Comparison of ENCODE assay signal across 15 cellular contexts in the genomic region with DNA sequence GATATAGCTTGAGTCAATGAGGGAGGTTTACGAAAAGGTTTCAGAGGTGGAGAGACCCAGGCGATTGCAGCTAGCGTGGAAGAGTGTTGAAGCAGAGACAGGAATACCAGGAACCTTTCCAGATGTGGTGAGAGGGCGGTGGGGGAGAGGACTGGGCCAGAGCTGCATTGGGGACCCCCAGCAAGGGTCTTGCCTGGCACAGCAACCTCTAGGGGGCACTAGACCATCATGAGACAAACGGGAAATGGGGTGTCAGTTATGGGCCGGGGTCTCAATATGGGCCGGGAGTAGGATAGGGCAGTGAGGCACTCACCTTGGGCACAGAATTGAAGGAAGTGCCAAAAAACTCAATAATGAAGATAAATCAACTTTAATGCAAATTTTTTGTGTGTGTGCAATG. TPM values are rescaled to one million over a fixed set of nuclear protein-coding genes. Genes with fewer than 3 reads are reported as not detected.
A peak's percentile ranks its signal among the peaks of the same experiment; 100 is the strongest.
DNase-seq lines count a peak whose midpoint lies in the region; ATAC-seq and TF ChIP-seq lines count a peak whose summit lies in the region.
"Had no signal": no experiment of that assay in that cellular context is flagged by ENCODE, and none has a peak within 500 bp of the region (broad histone marks: within the 10 kb centered on the region; RNA-seq: fewer than 3 reads in every experiment).

No MANE protein-coding gene starts in this region.

- CTCF ChIA-PET in CD4-positive, alpha-beta T cell (lab: Charles Lee), result no interaction called here

- no peaks in the 10 kb centered on the region for H3K36me3 Mint-ChIP-seq in neural crest cell (ENCODE audit: low read depth)
- H3K36me3 Mint-ChIP-seq in CD4-positive, alpha-beta T cell (ENCODE audit: low read depth), result no peaks in the 10 kb centered on the region

- H3K27ac Mint-ChIP-seq in neural crest cell (ENCODE audit: unreplicated experiment), result peak overlapping the region; percentile 32
- no peak overlapping the region for H3K27ac Mint-ChIP-seq in CD4-positive, alpha-beta T cell

- H3K27ac ChIP-seq in CD4-positive, alpha-beta T cell (ENCODE audit: low read depth, low read length), result no peak overlapping the region
- H3K27ac ChIP-seq: adrenal gland, HL-60, psoas muscle had no signal

- no peak for TF ChIP-seq EP300 in Ishikawa (IDR thresholded peaks at IDR 0.05; ENCODE audit: borderline replicate concordance)

- TF ChIP-seq CTCF in GM06990 (IDR thresholded peaks at IDR 0.05; ENCODE audit: insufficient read depth, low read length, poor library complexity, severe bottlenecking) (peak; percentile 31), cardiac fibroblast (IDR thresholded peaks at IDR 0.05; ENCODE audit: low read depth, low read length) (peak; percentile 18), neural crest cell (conservative IDR thresholded peaks at IDR 0.05) (peak; percentile 37)
- TF ChIP-seq CTCF in CD4-positive, alpha-beta T cell (IDR thresholded peaks at IDR 0.05), result no peak

- peaks cover 2% of the 10 kb centered on the region for H3K27me3 Mint-ChIP-seq in neural crest cell (ENCODE audit: low read depth)
- peaks cover 49% of the 10 kb centered on the region for H3K27me3 Mint-ChIP-seq in CD4-positive, alpha-beta T cell

- H3K9me3 ChIP-seq in CD4-positive, alpha-beta T cell (ENCODE audit: control insufficient read depth, low read length), result no peaks in the 10 kb centered on the region
- H3K9me3 ChIP-seq: adrenal gland, psoas muscle had no signal

- no peaks in the 10 kb centered on the region for H3K36me3 ChIP-seq in GM06990 (ENCODE audit: control insufficient read depth, insufficient read depth, low read length)

- POLR2A ChIA-PET in CD4-positive, alpha-beta T cell (lab: Charles Lee), result no interaction called here

- no peak for ATAC-seq in CD4-positive, alpha-beta T cell (ENCODE audit: poor library complexity)
- no peak for ATAC-seq in GM19328 (IDR thresholded peaks at IDR 0.05; ENCODE audit: unreplicated experiment)
- no peak for ATAC-seq in HG02885 (IDR thresholded peaks at IDR 0.05; ENCODE audit: poor library complexity, unreplicated experiment)
- ATAC-seq: psoas muscle, Right ventricle myocardium inferior had no signal

- peak overlapping the region; percentile 85 for H3K4me3 Mint-ChIP-seq in neural crest cell
- H3K4me3 Mint-ChIP-seq in CD4-positive, alpha-beta T cell, result no peak overlapping the region

- H3K4me1 Mint-ChIP-seq in neural crest cell, result peaks cover 5% of the 10 kb centered on the region
- H3K4me1 Mint-ChIP-seq in CD4-positive, alpha-beta T cell (ENCODE audit: low read depth), result no peaks in the 10 kb centered on the region

- H3K27me3 ChIP-seq in GM06990 (replicated peaks; ENCODE audit: control insufficient read depth, insufficient read depth, low read length), result no peaks in the 10 kb centered on the region; the same call in none of the 2 replicates
- peaks cover 37% of the 10 kb centered on the region for H3K27me3 ChIP-seq in CD4-positive, alpha-beta T cell (ENCODE audit: control insufficient read depth, insufficient read depth, low read length)
- H3K27me3 ChIP-seq: adrenal gland had no signal

- no peaks in the 10 kb centered on the region for H3K9me3 Mint-ChIP-seq in neural crest cell
- no peaks in the 10 kb centered on the region for H3K9me3 Mint-ChIP-seq in CD4-positive, alpha-beta T cell

- intact Hi-C loops in CD4-positive, alpha-beta T cell (cut with DNase I, micrococcal nuclease), result no loop called here

- DNase-seq in GM06990 (ENCODE audit: extremely low read depth, insufficient read length), result no peak
- no peak for DNase-seq in cardiac fibroblast (ENCODE audit: low read depth in 2 of 2)
- no peak for DNase-seq in neural crest cell (ENCODE audit: low read depth, low spot score)
- DNase-seq in CD4-positive, alpha-beta T cell, result no peak
- no peak for DNase-seq in HuH-7.5 (ENCODE audit: low spot score)
- DNase-seq: activated T-cell treated with anti-CD3 and anti-CD28 coated beads for 4 hours; effector memory CD4-positive, alpha-beta T cell had no signal

- H3K4me3 ChIP-seq in GM06990 (replicated peaks; ENCODE audit: low read depth, low read length) (no peak overlapping the region), cardiac fibroblast (replicated peaks in 1 of 2; ENCODE audit: low read depth in 2 of 2, low read length in 2 of 2) (no peak overlapping the region)
- H3K4me3 ChIP-seq: adrenal gland, psoas muscle had no signal

- peak; percentile 34; the same call in 1 of the 2 replicates for TF ChIP-seq RAD21 in Ishikawa (IDR thresholded peaks at IDR 0.05; ENCODE audit: low read depth)

TF ChIP-seq in Ishikawa, 13 proteins besides CTCF, POLR2A, EP300 and RAD21:
- no peak for TF ChIP-seq TCF12 (IDR thresholded peaks at IDR 0.05; ENCODE audit: low read depth)
- peak; percentile 45; the same call in 1 of the 2 replicates for TF ChIP-seq ZBTB7A (IDR thresholded peaks at IDR 0.05; ENCODE audit: low read depth)
- TF ChIP-seq CEBPB (IDR thresholded peaks at IDR 0.05), result no peak

RNA-seq across cellular contexts. Expression of gene LRP3, which starts 2.1 kb away (rescaled TPM):
- total RNA-seq in neural crest cell, result 79.6 and 85.6 TPM in 2 replicates
- under 1 TPM in 1 of 2 experiments, not detected in 1; 0.11 TPM for total RNA-seq in CD4-positive, alpha-beta T cell

RNA-seq across cellular contexts. Expression of gene SLC7A10, which starts 33.6 kb away (rescaled TPM):
- 0.96 and 1.4 TPM in 2 replicates for total RNA-seq in neural crest cell
- total RNA-seq in CD4-positive, alpha-beta T cell, result not detected
- total RNA-seq: NCI-H460 had no signal

Comparison
In these comparisons a context has a peak if more than half of its experiments do, and no peak if none do; other contexts are left out.
1. RNA of gene LRP3, which starts 2.1 kb away (total RNA-seq): 79.6 to 85.6 TPM in neural crest cell; 0.11 TPM in CD4-positive, alpha-beta T cell; every median in the first group is over 10 times any median in the second.